ENCODE assay signal across 13 cellular contexts in the genomic region with DNA sequence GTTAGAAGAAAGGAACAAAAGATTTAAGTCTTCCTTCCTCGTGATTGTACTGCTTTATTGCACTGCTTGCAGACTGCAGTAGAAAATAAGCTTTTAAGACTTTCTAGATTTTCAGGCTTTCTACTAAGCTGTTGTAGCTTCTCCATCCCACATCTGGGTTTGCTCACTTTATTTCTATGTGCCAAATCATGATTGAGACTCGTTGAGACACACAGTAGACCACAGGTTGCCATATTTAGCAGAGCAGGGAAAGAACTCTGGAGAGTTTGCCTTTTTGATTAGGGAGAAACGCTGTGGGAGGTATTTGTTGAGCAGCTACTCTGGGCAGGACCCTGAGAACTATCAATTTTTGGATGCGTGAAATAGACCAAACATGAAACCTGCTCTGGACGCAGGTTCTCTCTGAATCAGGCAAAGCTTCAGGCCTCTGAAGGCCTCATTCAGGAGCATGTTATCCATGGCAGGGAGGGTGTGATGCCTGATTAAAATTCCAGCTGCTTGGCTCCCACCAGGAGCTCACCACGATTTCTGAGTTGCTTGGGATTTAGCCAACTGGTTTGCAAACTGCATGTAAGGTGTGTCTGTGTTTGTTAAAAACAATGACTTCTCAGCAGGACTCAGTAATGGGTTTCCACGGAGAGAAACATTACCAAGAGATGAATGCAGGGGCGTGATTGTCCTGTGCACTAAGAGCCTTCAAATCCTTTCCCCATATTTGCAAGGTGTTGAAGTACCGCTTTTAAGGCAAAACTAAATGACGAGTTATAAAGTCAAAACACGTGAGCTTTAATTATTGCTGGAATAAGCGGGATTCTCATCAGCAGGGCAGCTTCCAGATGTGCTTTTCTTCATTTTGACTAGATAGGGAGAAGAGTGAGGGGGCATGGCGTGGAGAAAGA.
A peak's percentile ranks its signal among the peaks of the same experiment; 100 is the strongest.
DNase-seq lines count a peak whose midpoint lies in the region; ATAC-seq and TF ChIP-seq lines count a peak whose summit lies in the region.
"Had no signal": no experiment of that assay in that cellular context is flagged by ENCODE, and none has a peak within 500 bp of the region (broad histone marks: within the 10 kb centered on the region; RNA-seq: fewer than 3 reads in every experiment).

No MANE protein-coding gene starts in this region.

- 62 to 67% methylated on average over 13 of the region's 13 CpGs for WGBS in body of pancreas, 2 donors

- H3K36me3 ChIP-seq in cardiac muscle cell = no peaks in the 10 kb centered on the region
- no peaks in the 10 kb centered on the region for H3K36me3 ChIP-seq in Panc1 (ENCODE audit: control insufficient read depth, insufficient read depth, low read length)
- peaks cover 0 to 2% of the 10 kb centered on the region in 2 donors for H3K36me3 ChIP-seq in stomach smooth muscle (ENCODE audit: control insufficient read depth in 2 of 2, insufficient read depth in 2 of 2, low read length in 2 of 2)
- H3K36me3 ChIP-seq in body of pancreas (replicated peaks in 1 of 2; ENCODE audit: insufficient read depth in 1 of 2, low read depth in 2 of 2) = no peaks in the 10 kb centered on the region
- H3K36me3 ChIP-seq: Peyer's patch had no signal

- in situ Hi-C loops in Panc1 (cut with HindIII; ENCODE audit: low pct_unique_long_range_greater_than_20kb, low sequenced_read_pairs) = no loop called here

- DNase-seq in cardiac muscle cell (ENCODE audit: low read depth in 1 of 2, low spot score in 1 of 2) (peak in 1 of 2 donors; percentile 19), cardiac septum (ENCODE audit: low spot score) (no peak), Panc1 (ENCODE audit: low read depth, low spot score) (no peak), fibroblast of the aortic adventitia (ENCODE audit: low read depth) (peak; percentile 69), DMS 273 treated with DMSO at 0.1 percent for 48 hours (lab: John Stamatoyannopoulos, UW) (no peak), body of pancreas (no peak), NCI-H2196 (lab: John Stamatoyannopoulos, UW; ENCODE audit: unreplicated experiment) (no peak)
- DNase-seq: activated T-cell treated with anti-CD3 and anti-CD28 coated beads, Interleukin-2, amount 50 U/mL, for 72 hours; AML-193; stimulated activated CD4-positive, alpha-beta T cell treated with anti-CD3 and anti-CD28 coated beads, Interleukin-4, amount 100 ng/mL, for 1 hour had no signal

- H3K4me3 ChIP-seq in cardiac muscle cell (no peak overlapping the region), Panc1 (ENCODE audit: low read depth in 2 of 2, low read length in 2 of 2) (no peak overlapping the region), fibroblast of the aortic adventitia (ENCODE audit: low read depth, low read length) (no peak overlapping the region), stomach smooth muscle (ENCODE audit: low read length in 2 of 2) (no peak overlapping the region), body of pancreas (no peak overlapping the region)
- H3K4me3 ChIP-seq: Peyer's patch had no signal

- no peak for TF ChIP-seq CTCF in cardiac muscle cell (IDR thresholded peaks at IDR 0.05; ENCODE audit: low read depth, low read length)
- TF ChIP-seq CTCF in Panc1 (IDR thresholded peaks at IDR 0.05) = no peak
- no peak for TF ChIP-seq CTCF in fibroblast of the aortic adventitia (IDR thresholded peaks at IDR 0.05; ENCODE audit: insufficient read depth, low read length)
- TF ChIP-seq CTCF in body of pancreas (IDR thresholded peaks at IDR 0.05) = no peak

- intact Hi-C loops in cardiac septum (cut with DNase I) (no loop called here), Panc1 (cut with micrococcal nuclease; ENCODE audit: unreplicated experiment) (no loop called here), body of pancreas (cut with DNase I) (no loop called here)

- H3K9ac ChIP-seq in stomach smooth muscle (ENCODE audit: low read length in 2 of 2) = no peak overlapping the region

- CTCF ChIA-PET in Panc1 (lab: Charles Lee) = no interaction called here

- H3K27me3 ChIP-seq in cardiac muscle cell (no peaks in the 10 kb centered on the region), Panc1 (ENCODE audit: control insufficient read depth, insufficient read depth, low read length) (no peaks in the 10 kb centered on the region), stomach smooth muscle (ENCODE audit: control insufficient read depth in 1 of 2, insufficient read depth in 2 of 2, low read length in 2 of 2) (no peaks in the 10 kb centered on the region), body of pancreas (no peaks in the 10 kb centered on the region)
- H3K27me3 ChIP-seq: Peyer's patch had no signal

- peak overlapping the region; percentile 11 for H3K27ac ChIP-seq in cardiac muscle cell
- peak overlapping the region; percentile 70 for H3K27ac ChIP-seq in Panc1 (ENCODE audit: low read length)
- H3K27ac ChIP-seq in stomach smooth muscle (ENCODE audit: low read length) = peak overlapping the region; percentile 13
- H3K27ac ChIP-seq in body of pancreas = peak overlapping the region in 1 of 4 donors; percentile 63
- H3K27ac ChIP-seq: Peyer's patch, VCaP had no signal

- ATAC-seq in Panc1 = peak; percentile 21; the same call in 1 of the 2 replicates
- ATAC-seq in body of pancreas = no peak
- ATAC-seq: activated T-cell treated with anti-CD3 and anti-CD28 coated beads, Interleukin-2, amount 50 U/mL, for 72 hours had no signal

- no peak for TF ChIP-seq POLR2A in body of pancreas (IDR thresholded peaks at IDR 0.05)

- no TSS peak for BruUV-seq in Panc1 (replicated peaks; lab: Mats Ljungman, UMichigan)

- H3K9me3 ChIP-seq in cardiac muscle cell (ENCODE audit: low read depth) (no peaks in the 10 kb centered on the region), Panc1 (ENCODE audit: control insufficient read depth, insufficient read depth, low read depth, low read length) (no peaks in the 10 kb centered on the region), stomach smooth muscle (ENCODE audit: control insufficient read depth in 2 of 2, low read length in 2 of 2) (no peaks in the 10 kb centered on the region), body of pancreas (no peaks in the 10 kb centered on the region)
- H3K9me3 ChIP-seq: Peyer's patch had no signal

- POLR2A ChIA-PET in Panc1 (lab: Charles Lee) = no interaction called here

- H3K4me1 ChIP-seq in cardiac muscle cell (ENCODE audit: low read depth) = peaks cover 16% of the 10 kb centered on the region
- H3K4me1 ChIP-seq in Panc1 (ENCODE audit: control insufficient read depth, insufficient read depth, low read length) = peaks cover 39% of the 10 kb centered on the region
- peaks cover 30% of the 10 kb centered on the region for H3K4me1 ChIP-seq in stomach smooth muscle (ENCODE audit: control insufficient read depth, insufficient read depth, low read length)
- peaks cover 14% of the 10 kb centered on the region for H3K4me1 ChIP-seq in body of pancreas
